In the genomic region with DNA sequence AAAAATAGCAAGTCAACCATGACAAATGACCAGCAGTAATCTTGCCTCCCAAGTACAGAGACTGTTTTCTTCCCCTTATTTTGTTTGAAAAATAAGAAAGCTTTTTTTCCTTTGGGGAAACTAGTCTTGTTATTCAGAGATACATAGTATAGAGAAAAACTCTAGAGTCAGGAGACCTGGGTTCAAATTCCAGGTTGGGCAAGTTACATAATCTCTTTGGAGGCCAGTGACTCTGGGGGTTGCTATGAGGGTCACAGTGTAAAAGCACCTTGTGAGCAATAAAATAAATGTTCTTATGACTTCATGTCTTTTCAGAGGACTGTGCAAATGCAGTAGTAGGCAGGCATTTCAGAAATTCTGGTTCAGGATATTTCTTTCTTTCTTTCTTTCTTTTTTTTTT, we compare ENCODE assay signal across 23 cellular contexts.
DNase-seq lines count a peak whose midpoint lies in the region; ATAC-seq and TF ChIP-seq lines count a peak whose summit lies in the region.
"Had no signal": no experiment of that assay in that cellular context is flagged by ENCODE, and none has a peak within 500 bp of the region (broad histone marks: within the 10 kb centered on the region; RNA-seq: fewer than 3 reads in every experiment).

No MANE protein-coding gene starts in this region.

- CTCF ChIA-PET in CD8-positive, alpha-beta T cell (lab: Charles Lee), result interaction anchor here (0.8 kb wide), 1 partner anchor 17 kb away, joined by 3 read pairs; no protein-coding TSS in a partner anchor

- H3K27me3 Mint-ChIP-seq in neural progenitor cell (ENCODE audit: insufficient read depth, low read depth), result no peaks in the 10 kb centered on the region
- peaks cover 6% of the 10 kb centered on the region for H3K27me3 Mint-ChIP-seq in CD8-positive, alpha-beta T cell (ENCODE audit: low read depth)

- no peaks in the 10 kb centered on the region for H3K36me3 ChIP-seq in neural progenitor cell
- H3K36me3 ChIP-seq in CD8-positive, alpha-beta T cell (ENCODE audit: insufficient read depth, low read length), result no peaks in the 10 kb centered on the region
- H3K36me3 ChIP-seq: BE2C; BLaER1 treated with 17β-estradiol and CSF1 and Interleukin-3, amounts not matched to agents 10 nM and 100 nM had no signal

- no peaks in the 10 kb centered on the region for H3K9me3 Mint-ChIP-seq in neural progenitor cell
- H3K9me3 Mint-ChIP-seq in CD8-positive, alpha-beta T cell, result no peaks in the 10 kb centered on the region
- H3K9me3 Mint-ChIP-seq: GM23338, H9 had no signal

- no peak overlapping the region for H3K9ac ChIP-seq in neural progenitor cell
- H3K9ac ChIP-seq: BLaER1 treated with 17β-estradiol and CSF1 and Interleukin-3, amounts not matched to agents 10 nM and 100 nM had no signal

- no peak overlapping the region for H3K4me3 Mint-ChIP-seq in neural progenitor cell
- H3K4me3 Mint-ChIP-seq in CD8-positive, alpha-beta T cell, result no peak overlapping the region
- H3K4me3 Mint-ChIP-seq: CD4-positive, alpha-beta T cell; GM23338; H9 had no signal

- peaks cover 6% of the 10 kb centered on the region for H3K4me1 Mint-ChIP-seq in neural progenitor cell
- no peaks in the 10 kb centered on the region for H3K4me1 Mint-ChIP-seq in CD8-positive, alpha-beta T cell (ENCODE audit: low read depth)
- H3K4me1 Mint-ChIP-seq: GM23338, H9 had no signal

- no peak overlapping the region for H3K4me3 ChIP-seq in neural progenitor cell
- no peak overlapping the region for H3K4me3 ChIP-seq in CD8-positive, alpha-beta T cell (ENCODE audit: low read depth, low read length)
- H3K4me3 ChIP-seq: A549; BLaER1 treated with 17β-estradiol and CSF1 and Interleukin-3, amounts not matched to agents 10 nM and 100 nM; GM23338 had no signal

- no peaks in the 10 kb centered on the region for H4K20me1 ChIP-seq in neural progenitor cell (ENCODE audit: low read depth)
- H4K20me1 ChIP-seq: BLaER1 treated with 17β-estradiol and CSF1 and Interleukin-3, amounts not matched to agents 10 nM and 100 nM had no signal

- no peaks in the 10 kb centered on the region for H3K79me2 ChIP-seq in neural progenitor cell (ENCODE audit: low read depth)

- intact Hi-C loops in CD8-positive, alpha-beta T cell (cut with DNase I, micrococcal nuclease), result no loop called here

- peak overlapping the region; percentile 82 for H3K27ac ChIP-seq in angular gyrus (ENCODE audit: low read depth, low read length)
- H3K27ac ChIP-seq in cingulate gyrus (ENCODE audit: low read depth, low read length), result peak overlapping the region; percentile 95
- H3K27ac ChIP-seq in layer of hippocampus (ENCODE audit: low read depth, low read length), result peak overlapping the region; percentile 90
- H3K27ac ChIP-seq in temporal lobe (ENCODE audit: low read depth, low read length), result peak overlapping the region; percentile 79
- H3K27ac ChIP-seq in neural progenitor cell, result no peak overlapping the region
- no peak overlapping the region for H3K27ac ChIP-seq in CD8-positive, alpha-beta T cell (ENCODE audit: low read depth, low read length)
- H3K27ac ChIP-seq: A549; BLaER1 treated with 17β-estradiol and CSF1 and Interleukin-3, amounts not matched to agents 10 nM and 100 nM had no signal

- no peak overlapping the region for H3K27ac Mint-ChIP-seq in neural progenitor cell
- H3K27ac Mint-ChIP-seq in CD8-positive, alpha-beta T cell, result no peak overlapping the region
- H3K27ac Mint-ChIP-seq: CD14-positive monocyte; CD4-positive, alpha-beta T cell; GM23338; H9 had no signal

- H3K4me2 ChIP-seq in neural progenitor cell, result no peak overlapping the region
- H3K4me2 ChIP-seq: A549; BLaER1 treated with 17β-estradiol and CSF1 and Interleukin-3, amounts not matched to agents 10 nM and 100 nM; GM23338 had no signal

- no peak for TF ChIP-seq CTCF in neural progenitor cell (IDR thresholded peaks at IDR 0.05)
- TF ChIP-seq CTCF in CD8-positive, alpha-beta T cell (IDR thresholded peaks at IDR 0.05), result no peak

- POLR2A ChIA-PET in CD8-positive, alpha-beta T cell (lab: Charles Lee), result interaction anchor here (0.6 kb wide), 1 partner anchor 31 kb away, joined by 3 read pairs; no protein-coding TSS in a partner anchor

- H3K27me3 ChIP-seq in layer of hippocampus (ENCODE audit: control insufficient read depth, insufficient read depth, low read length) (no peaks in the 10 kb centered on the region), neural progenitor cell (no peaks in the 10 kb centered on the region)
- H3K27me3 ChIP-seq in CD8-positive, alpha-beta T cell (ENCODE audit: insufficient read depth, low read length), result no peaks in the 10 kb centered on the region
- H3K27me3 ChIP-seq: BE2C; BLaER1 treated with 17β-estradiol and CSF1 and Interleukin-3, amounts not matched to agents 10 nM and 100 nM had no signal

- no peaks in the 10 kb centered on the region for H3K36me3 Mint-ChIP-seq in neural progenitor cell
- H3K36me3 Mint-ChIP-seq in CD8-positive, alpha-beta T cell, result no peaks in the 10 kb centered on the region
- H3K36me3 Mint-ChIP-seq: CD14-positive monocyte had no signal

- H2AFZ ChIP-seq in neural progenitor cell (replicated peaks), result no peak overlapping the region
- H2AFZ ChIP-seq: GM23338 had no signal

- no peaks in the 10 kb centered on the region for H3K9me3 ChIP-seq in neural progenitor cell (ENCODE audit: low read depth)
- H3K9me3 ChIP-seq in CD8-positive, alpha-beta T cell (ENCODE audit: low read length), result no peaks in the 10 kb centered on the region
- H3K9me3 ChIP-seq: BE2C had no signal

- ATAC-seq in CD8-positive, alpha-beta T cell, result no peak
- ATAC-seq: A549, GM23338, HCT116 had no signal

- DNase-seq in putamen (ENCODE audit: low spot score), result no peak
- DNase-seq in neural progenitor cell (ENCODE audit: low spot score), result no peak
- DNase-seq in CD8-positive, alpha-beta T cell, result no peak
- DNase-seq: 8988T; ACHN; AML-193; BE2C; Calu3; CD4-positive, alpha-beta T cell; COR-L47; DMS53; DMS79 treated with DMSO at 0.1 percent for 48 hours; GF-D8; H9 had no signal

- H3F3A ChIP-seq in neural progenitor cell (ENCODE audit: low read depth), result no peaks in the 10 kb centered on the region

- H3K4me1 ChIP-seq in neural progenitor cell, result no peaks in the 10 kb centered on the region
- no peaks in the 10 kb centered on the region for H3K4me1 ChIP-seq in CD8-positive, alpha-beta T cell (ENCODE audit: insufficient read depth, low read length)
- H3K4me1 ChIP-seq: A549; BE2C; BLaER1 treated with 17β-estradiol and CSF1 and Interleukin-3, amounts not matched to agents 10 nM and 100 nM had no signal

Comparison
In these comparisons a context has a peak if more than half of its experiments do, and no peak if none do; other contexts are left out.
1. H3K27ac ChIP-seq: peak in angular gyrus (single experiment), cingulate gyrus (single experiment), layer of hippocampus (single experiment) and temporal lobe (single experiment); none in neural progenitor cell (single experiment) and CD8-positive, alpha-beta T cell (single experiment).